Comparison of ENCODE assay signal across 21 cellular contexts in genomic region chr3:123188058-123188457, GRCh38. TPM values are rescaled to one million over a fixed set of nuclear protein-coding genes. Genes with fewer than 3 reads are reported as not detected.
DNase-seq lines count a peak whose midpoint lies in the region; ATAC-seq, FAIRE-seq and TF ChIP-seq lines count a peak whose summit lies in the region.
"Had no signal": no experiment of that assay in that cellular context is flagged by ENCODE, and none has a peak within 500 bp of the region (broad histone marks: within the 10 kb centered on the region; RNA-seq: fewer than 3 reads in every experiment).

No MANE protein-coding gene starts in this region.

- H3K27ac ChIP-seq in HepG2 (ENCODE audit: extremely low read length, insufficient read depth, low read length) = no peak overlapping the region
- no peak overlapping the region for H3K27ac ChIP-seq in right lobe of liver
- H3K27ac ChIP-seq in K562 (ENCODE audit: extremely low read depth, low read depth, low read length) = no peak overlapping the region
- H3K27ac ChIP-seq: SJCRH30 had no signal

- H3K4me2 ChIP-seq in HepG2 (ENCODE audit: low read depth, low read length) (no peak overlapping the region), K562 (ENCODE audit: insufficient read depth, low read length) (no peak overlapping the region)

- 97% methylated on average over 6 of the region's 6 CpGs for WGBS in HepG2 (ENCODE audit: low lambda C conversion rate)
- 79% methylated on average over 6 of the region's 6 CpGs for WGBS in right lobe of liver (ENCODE audit: insufficient coverage, low coverage, low lambda C conversion rate, missing lambda C conversion rate)
- 63% methylated on average over 6 of the region's 6 CpGs for WGBS in K562 (ENCODE audit: insufficient coverage, low coverage, missing lambda C conversion rate)

- H3K9me3 ChIP-seq in HepG2 (ENCODE audit: low read length) (no peaks in the 10 kb centered on the region), right lobe of liver (no peaks in the 10 kb centered on the region), K562 (replicated peaks; ENCODE audit: control insufficient read depth, insufficient read depth, low read depth, low read length) (no peaks in the 10 kb centered on the region)
- H3K9me3 ChIP-seq: BE2C, HAP-1, SJCRH30 had no signal

- H2AFZ ChIP-seq in HepG2 (ENCODE audit: low read length) = no peak overlapping the region
- no peak overlapping the region for H2AFZ ChIP-seq in K562 (ENCODE audit: low read depth, low read length)

- BruUV-seq in HepG2 (replicated peaks; lab: Mats Ljungman, UMichigan) (no TSS peak), K562 (replicated peaks; lab: Mats Ljungman, UMichigan) (no TSS peak)

- no peak for FAIRE-seq in HepG2 (lab: Jason Lieb, UNC)
- FAIRE-seq in K562 (lab: Jason Lieb, UNC) = no peak
- FAIRE-seq: GM12878 had no signal

- CTCF ChIA-PET in HepG2 (lab: Yijun Ruan, JAX; ENCODE audit: low intra/inter-chr PET ratio, low total read pairs) (no interaction called here), K562 (lab: Yijun Ruan, JAX; ENCODE audit: low intra/inter-chr PET ratio) (no interaction called here)

- no peak for DNase-seq in HepG2 (ENCODE audit: low spot score)
- no peak for DNase-seq in right lobe of liver
- no peak for DNase-seq in K562 (ENCODE audit: extremely low read depth in 1 of 4, low spot score in 3 of 4)
- DNase-seq in fibroblast of pulmonary artery (ENCODE audit: low read depth) = peak; percentile 26
- DNase-seq in OCI-M2 (lab: John Stamatoyannopoulos, UW; ENCODE audit: unreplicated experiment) = no peak
- DNase-seq in activated CD4-positive, alpha-beta T cell treated with anti-CD3 and anti-CD28 coated beads for 4 hours = no peak
- no peak for DNase-seq in NCI-H2227 treated with DMSO at 0.1 percent for 48 hours (lab: John Stamatoyannopoulos, UW)
- DNase-seq: 8988T; BE2C; Karpas-422; NCI-H1417; NCI-H1694 treated with DMSO at 0.1 percent for 48 hours; NCI-H2107; NCI-H748 treated with DMSO at 0.1 percent for 48 hours; NK-92 treated with Interleukin-12 subunit alpha and Interleukin-12 subunit beta, amount 100 ng/mL, for 24 hours; SJCRH30; T-cell had no signal

- no peak for ATAC-seq in HepG2
- no peak for ATAC-seq in right lobe of liver
- no peak for ATAC-seq in K562
- ATAC-seq in HG03442 (IDR thresholded peaks at IDR 0.05; ENCODE audit: unreplicated experiment) = no peak
- ATAC-seq: GM12878, Panc1, T-cell had no signal

- TF ChIP-seq POLR2A in HepG2 (IDR thresholded peaks at IDR 0.05; ENCODE audit: insufficient read depth in 1 of 2, low read depth in 2 of 2, low read length in 2 of 2) = no peak
- TF ChIP-seq POLR2A in right lobe of liver (IDR thresholded peaks at IDR 0.05) = no peak
- no peak for TF ChIP-seq POLR2A in K562 (conservative IDR thresholded peaks at IDR 0.05)

- H3K36me3 ChIP-seq in HepG2 (replicated peaks in 1 of 2; ENCODE audit: control insufficient read depth in 1 of 2, insufficient read depth in 2 of 2, low read length in 2 of 2) (no peaks in the 10 kb centered on the region), right lobe of liver (no peaks in the 10 kb centered on the region), K562 (ENCODE audit: control insufficient read depth, insufficient read depth, low read length) (no peaks in the 10 kb centered on the region)
- H3K36me3 ChIP-seq: BE2C, HAP-1, SJCRH30 had no signal

- TF ChIP-seq CTCF in HepG2 (CRISPR knock-in tag; IDR thresholded peaks at IDR 0.05) (no peak), right lobe of liver (IDR thresholded peaks at IDR 0.05) (no peak), K562 (IDR thresholded peaks at IDR 0.05 in 2 of 3, conservative IDR thresholded peaks at IDR 0.05 in 1 of 3; ENCODE audit: insufficient read depth in 2 of 3, low read depth in 1 of 3, low read length in 3 of 3) (no peak), fibroblast of pulmonary artery (IDR thresholded peaks at IDR 0.05; ENCODE audit: low read length, missing control alignments) (no peak)

- TF ChIP-seq RAD21 in HepG2 (CRISPR knock-in tag; IDR thresholded peaks at IDR 0.05) = no peak
- no peak for TF ChIP-seq RAD21 in K562 (CRISPR knock-in tag; conservative IDR thresholded peaks at IDR 0.05 in 1 of 2, IDR thresholded peaks at IDR 0.05 in 1 of 2)

- intact Hi-C loops in HepG2 (cut with micrococcal nuclease; ENCODE audit: unreplicated experiment) = no loop called here
- intact Hi-C loops in right lobe of liver (cut with DNase I) = no loop called here
- intact Hi-C loops in K562 (cut with micrococcal nuclease) = no loop called here

- no peaks in the 10 kb centered on the region for H3K27me3 ChIP-seq in HepG2 (ENCODE audit: control insufficient read depth in 1 of 2, insufficient read depth in 2 of 2, low read length in 2 of 2)
- no peaks in the 10 kb centered on the region for H3K27me3 ChIP-seq in right lobe of liver
- H3K27me3 ChIP-seq in K562 (ENCODE audit: control insufficient read depth in 2 of 2, insufficient read depth in 2 of 2, low read length in 2 of 2) = no peaks in the 10 kb centered on the region
- H3K27me3 ChIP-seq: BE2C, SJCRH30 had no signal

- H3K79me2 ChIP-seq in HepG2 (ENCODE audit: insufficient read depth, low read length) = no peaks in the 10 kb centered on the region
- H3K79me2 ChIP-seq in K562 (ENCODE audit: control insufficient read depth, insufficient read depth, low read length) = no peaks in the 10 kb centered on the region

- H3K4me1 ChIP-seq in HepG2 (ENCODE audit: insufficient read depth, low read length) (no peaks in the 10 kb centered on the region), right lobe of liver (peaks cover 0 to 6% (median 2%) of the 10 kb centered on the region in 4 donors), K562 (replicated peaks in 1 of 2; ENCODE audit: control insufficient read depth in 2 of 2, insufficient read depth in 2 of 2, low read length in 2 of 2) (no peaks in the 10 kb centered on the region)
- H3K4me1 ChIP-seq: BE2C, HAP-1, SJCRH30 had no signal

- POLR2A ChIA-PET in HepG2 (lab: Yijun Ruan, JAX) = interaction anchor here (0.9 kb wide), 1 partner anchor 14 kb away, joined by 3 read pairs; the partner anchor contains the start of gene SEC22A
- POLR2A ChIA-PET in K562 (lab: Yijun Ruan, JAX) = interaction anchor here (1.1 kb wide), 1 partner anchor 11 kb away, joined by 3 read pairs; no protein-coding TSS in a partner anchor

- no peak overlapping the region for H3K4me3 ChIP-seq in HepG2 (replicated peaks in 1 of 3; ENCODE audit: insufficient read depth in 1 of 3, low read depth in 2 of 3, low read length in 3 of 3)
- no peak overlapping the region for H3K4me3 ChIP-seq in right lobe of liver
- H3K4me3 ChIP-seq in K562 = no peak overlapping the region
- no peak overlapping the region for H3K4me3 ChIP-seq in fibroblast of pulmonary artery (replicated peaks; ENCODE audit: low read depth, low read length)
- H3K4me3 ChIP-seq: GM12878, HAP-1, SJCRH30 had no signal

- H4K20me1 ChIP-seq in HepG2 (ENCODE audit: insufficient read depth, low read length) (no peaks in the 10 kb centered on the region), K562 (replicated peaks; ENCODE audit: control insufficient read depth, insufficient read depth, low read length) (no peaks in the 10 kb centered on the region)

- in situ Hi-C loops in HepG2 (cut with HindIII; ENCODE audit: extremely low pct_ligation_motif_present, low pct_unique_long_range_greater_than_20kb) (no loop called here), K562 (cut with MboI) (no loop called here)

- H3K9ac ChIP-seq in HepG2 (ENCODE audit: insufficient read depth, low read depth, low read length) (no peak overlapping the region), K562 (ENCODE audit: insufficient read depth in 1 of 2, low read depth in 2 of 2, low read length in 2 of 2) (no peak overlapping the region)

- TF ChIP-seq EP300 in HepG2 (IDR thresholded peaks at IDR 0.05; ENCODE audit: low read depth in 2 of 2, low read length in 2 of 2) = no peak
- no peak for TF ChIP-seq EP300 in HepG2 (CRISPR knock-in tag; IDR thresholded peaks at IDR 0.05; ENCODE audit: borderline replicate concordance)
- no peak for TF ChIP-seq EP300 in K562 (IDR thresholded peaks at IDR 0.05; ENCODE audit: low read length)

- no peaks in the 10 kb centered on the region for H3K9me1 ChIP-seq in K562 (ENCODE audit: control insufficient read depth, insufficient read depth, low read length)

RNA-seq across cellular contexts. Expression of gene SEC22A, which starts 13.7 kb away (rescaled TPM):
- 17.3 and 20.2 TPM in 2 replicates for total RNA-seq in HepG2 (2016; rRNA removed; fragmentation: Illumina TruSeq; extraction: Trizol)
- total RNA-seq in HepG2 (2016; cell fraction: cytosol; rRNA removed; fragmentation: Illumina TruSeq; extraction: Trizol; ENCODE audit: low read depth) = 10.1 and 11.0 TPM in 2 replicates
- 16.4 and 18.4 TPM in 2 replicates for total RNA-seq in HepG2 (2016; cell fraction: insoluble cytoplasmic fraction; rRNA removed; fragmentation: Illumina TruSeq; extraction: Trizol)
- 10.4 and 13.0 TPM in 2 replicates for total RNA-seq in HepG2 (2016; cell fraction: membrane; rRNA removed; fragmentation: Illumina TruSeq; extraction: Trizol)
- 16.5 and 18.0 TPM in 2 replicates for total RNA-seq in HepG2 (2016; cell fraction: nucleus; rRNA removed; fragmentation: Illumina TruSeq; extraction: Trizol)
- 12.0 and 14.1 TPM in 2 replicates for polyA plus RNA-seq in HepG2 (2011; rRNA removed)
- 9.2 and 14.0 TPM in 2 replicates for polyA plus RNA-seq in HepG2 (2011; cell fraction: cytosol; rRNA removed)
- 5.3 and 6.1 TPM in 2 replicates for polyA plus RNA-seq in HepG2 (2011; cell fraction: nucleus; rRNA removed)
- 7.1 and 10.9 TPM in 2 replicates for polyA plus RNA-seq in HepG2 (2012)
- polyA plus RNA-seq in HepG2 (2016; cell fraction: cytosol; fragmentation: Illumina TruSeq; extraction: Trizol; ENCODE audit: low read depth) = 3.1 and 3.3 TPM in 2 replicates
- 13.6 and 16.4 TPM in 2 replicates for polyA plus RNA-seq in HepG2 (2016; cell fraction: insoluble cytoplasmic fraction; fragmentation: Illumina TruSeq; extraction: Trizol; ENCODE audit: low read depth)
- polyA plus RNA-seq in HepG2 (2016; cell fraction: membrane; fragmentation: Illumina TruSeq; extraction: Trizol; ENCODE audit: low read depth) = 4.6 and 4.7 TPM in 2 replicates
- 13.1 and 19.4 TPM in 2 replicates for polyA plus RNA-seq in HepG2 (2016; cell fraction: nucleus; fragmentation: Illumina TruSeq; extraction: Trizol; ENCODE audit: insufficient read depth, low read depth)
- polyA minus RNA-seq in HepG2 (2011; rRNA and poly(A)+ RNA removed; ENCODE audit: low replicate concordance) = 13.8 and 17.5 TPM in 2 replicates
- polyA minus RNA-seq in HepG2 (2011; cell fraction: cytosol; rRNA and poly(A)+ RNA removed) = 7.5 and 11.2 TPM in 2 replicates
- 21.6 and 22.4 TPM in 2 replicates for polyA minus RNA-seq in HepG2 (2011; cell fraction: nucleus; rRNA and poly(A)+ RNA removed)
- 10 to 100 TPM in 4 of 6 experiments, 1 to 10 TPM in 2; 7.5 to 24.9 (median 11.0) TPM for total RNA-seq in right lobe of liver
- total RNA-seq in K562 (2011; cell fraction: chromatin; rRNA removed; ENCODE audit: low replicate concordance) = 18.1 and 37.0 TPM in 2 replicates
- total RNA-seq in K562 (2011; cell fraction: nucleolus; rRNA removed) = 14.5 and 21.4 TPM in 2 replicates
- 20.3 and 24.5 TPM in 2 replicates for total RNA-seq in K562 (2011; cell fraction: nucleoplasm; rRNA removed)
- 9.5 and 13.3 TPM in 2 replicates for total RNA-seq in K562 (2014; rRNA removed)
- total RNA-seq in K562 (2014; rRNA removed; fragmentation: Illumina TruSeq; extraction: Trizol) = 20.5 and 24.9 TPM in 2 replicates
- 18.5 and 19.5 TPM in 2 replicates for total RNA-seq in K562 (2015; rRNA removed; fragmentation: Illumina TruSeq; extraction: Trizol)
- total RNA-seq in K562 (2021) = 7.9 and 13.5 TPM in 2 replicates
- 26.6 and 32.3 TPM in 2 replicates for polyA plus RNA-seq in K562 (2011; rRNA removed)
- 15.2 and 28.5 TPM in 2 replicates for polyA plus RNA-seq in K562 (2011; cell fraction: cytosol; rRNA removed)
- polyA plus RNA-seq in K562 (2011; cell fraction: nucleus; rRNA removed) = 14.0 and 25.8 TPM in 2 replicates
- 11.0 and 14.3 TPM in 2 replicates for polyA plus RNA-seq in K562 (2012)
- polyA plus RNA-seq in K562 (2014; fragmentation: Illumina TruSeq; extraction: Trizol) = 20.0 and 24.1 TPM in 2 replicates
- polyA plus RNA-seq in K562 (2014; fragmentation: Nextera tagmentation; extraction: Ambion mirVana) = 10 to 100 TPM; 35.7 to 44.5 TPM
- polyA plus RNA-seq in K562 (2014; rRNA removed) = 13.5 and 18.6 TPM in 2 replicates
- polyA minus RNA-seq in K562 (2011; rRNA and poly(A)+ RNA removed) = 15.8 and 20.5 TPM in 2 replicates
- 4.4 and 9.3 TPM in 2 replicates for polyA minus RNA-seq in K562 (2011; cell fraction: cytosol; rRNA and poly(A)+ RNA removed)
- polyA minus RNA-seq in K562 (2011; cell fraction: nucleus; rRNA and poly(A)+ RNA removed) = 10.4 and 15.9 TPM in 2 replicates

Comparison
In these comparisons a context has a peak if more than half of its experiments do, and no peak if none do; other contexts are left out.
1. Of the 241 proteins assayed by ChIP-seq in both HepG2 and K562: peak only in HepG2: none; only in K562: none; in both: CEBPB; in neither: 239; mixed calls (peak in some experiments, not most) for 1.